8 cellular contexts compared by ENCODE assay signal in the genomic region with DNA sequence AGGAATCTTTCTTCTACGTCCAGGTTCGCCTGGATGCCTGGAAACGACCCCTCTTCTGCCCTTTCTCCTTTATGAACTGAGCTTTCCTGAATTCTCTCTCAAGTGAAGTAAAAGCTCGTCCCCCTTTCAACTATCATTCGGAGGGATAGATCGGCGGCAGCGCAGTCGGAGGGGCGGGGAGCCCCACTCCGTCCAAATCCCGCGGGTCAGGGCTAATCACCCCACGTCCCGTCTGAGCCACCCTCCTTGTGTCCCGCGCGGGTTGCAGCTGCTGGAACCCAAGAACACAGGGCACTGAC. TPM values are rescaled to one million over a fixed set of nuclear protein-coding genes. Genes with fewer than 3 reads are reported as not detected.
DNase-seq lines count a peak whose midpoint lies in the region; ATAC-seq and TF ChIP-seq lines count a peak whose summit lies in the region.

No MANE protein-coding gene starts in this region.

- H3K36me3 ChIP-seq in ES-I3 (ENCODE audit: insufficient read depth, low read length) (no peaks in the 10 kb centered on the region), testis (ENCODE audit: low read depth, missing control alignments) (no peaks in the 10 kb centered on the region)

- H3K27ac ChIP-seq in angular gyrus (ENCODE audit: low read depth, low read length) (peak overlapping the region; percentile 48), layer of hippocampus (ENCODE audit: low read depth, low read length) (peak overlapping the region; percentile 86), testis (peak overlapping the region; percentile 77 to 92)

- H3K9me3 ChIP-seq in ES-I3 (ENCODE audit: control insufficient read depth, insufficient read depth, low read length) (no peaks in the 10 kb centered on the region), testis (no peaks in the 10 kb centered on the region)

- no peak for TF ChIP-seq POLR2A in testis (IDR thresholded peaks at IDR 0.05)

- peak; percentile 21 for ATAC-seq in HG03025 (IDR thresholded peaks at IDR 0.05; ENCODE audit: low FRiP score, unreplicated experiment)

- no peak for TF ChIP-seq CTCF in testis (IDR thresholded peaks at IDR 0.05)

- peak overlapping the region; percentile 76 to 85 for H3K4me3 ChIP-seq in testis

- DNase-seq in testis (no peak), SHP77 treated with DMSO at 0.1 percent for 48 hours (lab: John Stamatoyannopoulos, UW) (no peak), LoVo (ENCODE audit: low spot score) (no peak)
- no peak for DNase-seq in stimulated activated CD4-positive, alpha-beta T cell treated with anti-CD3 and anti-CD28 coated beads, Interleukin-15, amount 100 ng/mL, for 24 hours

- H3K9ac ChIP-seq in ES-I3 (ENCODE audit: low read depth, low read length): peak overlapping the region; percentile 89

- H3K4me1 ChIP-seq in ES-I3 (ENCODE audit: insufficient read depth, low read length) (no peaks in the 10 kb centered on the region; the same call in none of the 2 replicates), testis (peaks cover 6% of the 10 kb centered on the region)

- WGBS in testis, 2 donors: 0 to 1% methylated on average over 6 to 18 of the region's 18 CpGs

- H3K27me3 ChIP-seq in layer of hippocampus (ENCODE audit: control insufficient read depth, insufficient read depth, low read length) (no peaks in the 10 kb centered on the region), testis (no peaks in the 10 kb centered on the region)

- intact Hi-C loops in testis (cut with DNase I; ENCODE audit: low total_unique reads): no loop called here

RNA-seq across cellular contexts. Expression of gene FBXO48, which starts 0.4 kb away (rescaled TPM):
- total RNA-seq in testis: 1 to 10 TPM; 1.2 to 2.4 TPM
- 1.7 TPM for polyA plus RNA-seq in testis (ENCODE audit: insufficient read depth, low read depth, low replicate concordance)

RNA-seq across cellular contexts. Expression of gene APLF, which starts 0.7 kb away (rescaled TPM):
- total RNA-seq in testis: 10 to 100 TPM; 14.7 to 21.7 TPM
- polyA plus RNA-seq in testis (ENCODE audit: insufficient read depth, low read depth, low replicate concordance): 6.6 TPM
